ENCODE assay signal across 1 cellular context in the genomic region with DNA sequence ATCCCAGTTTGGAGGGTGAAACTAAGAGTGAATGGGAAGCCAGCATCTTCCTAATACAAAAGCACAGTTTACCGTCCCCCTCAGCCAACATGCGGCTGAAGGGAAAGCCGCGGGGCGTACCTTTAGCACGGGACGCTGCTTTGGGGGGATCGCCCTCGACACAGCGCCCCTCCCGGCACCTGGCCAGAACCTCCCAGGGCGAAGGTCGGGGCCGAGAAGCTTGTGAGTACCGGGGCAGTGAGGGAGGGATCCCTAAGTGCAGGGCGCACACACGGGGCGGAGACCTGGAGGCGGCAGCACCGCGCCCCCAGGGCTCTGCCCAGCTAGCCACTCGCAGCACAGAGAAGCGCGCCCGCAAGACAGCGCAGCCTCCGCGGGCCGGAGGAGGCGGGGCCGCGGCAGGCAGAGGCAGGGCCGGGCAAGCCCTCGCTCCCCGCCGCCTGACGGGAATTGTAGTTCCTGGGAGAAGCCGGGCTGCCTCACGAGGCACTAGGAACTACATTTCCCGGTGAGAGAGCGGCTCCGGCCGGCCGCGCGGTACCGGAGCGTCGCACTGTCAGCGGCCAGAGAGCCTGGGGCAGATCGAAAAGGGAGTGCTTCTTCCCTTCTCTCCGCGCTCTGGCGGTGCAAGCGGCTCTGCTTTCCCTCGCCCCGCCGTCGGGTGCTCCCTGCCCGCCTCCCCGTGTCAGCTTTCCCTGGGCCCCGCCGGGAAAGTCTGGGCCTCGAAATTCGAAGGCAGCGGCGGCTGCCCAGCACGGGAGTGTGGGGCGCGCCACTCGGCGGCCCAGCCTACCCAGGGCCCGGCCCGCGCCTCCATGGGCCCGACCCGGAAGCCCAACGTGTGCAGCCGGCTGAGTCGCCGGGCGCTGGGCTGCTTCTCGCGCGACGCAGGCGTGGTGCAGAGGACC.
TF ChIP-seq lines count a peak whose summit lies in the region.

A gene with protein sequence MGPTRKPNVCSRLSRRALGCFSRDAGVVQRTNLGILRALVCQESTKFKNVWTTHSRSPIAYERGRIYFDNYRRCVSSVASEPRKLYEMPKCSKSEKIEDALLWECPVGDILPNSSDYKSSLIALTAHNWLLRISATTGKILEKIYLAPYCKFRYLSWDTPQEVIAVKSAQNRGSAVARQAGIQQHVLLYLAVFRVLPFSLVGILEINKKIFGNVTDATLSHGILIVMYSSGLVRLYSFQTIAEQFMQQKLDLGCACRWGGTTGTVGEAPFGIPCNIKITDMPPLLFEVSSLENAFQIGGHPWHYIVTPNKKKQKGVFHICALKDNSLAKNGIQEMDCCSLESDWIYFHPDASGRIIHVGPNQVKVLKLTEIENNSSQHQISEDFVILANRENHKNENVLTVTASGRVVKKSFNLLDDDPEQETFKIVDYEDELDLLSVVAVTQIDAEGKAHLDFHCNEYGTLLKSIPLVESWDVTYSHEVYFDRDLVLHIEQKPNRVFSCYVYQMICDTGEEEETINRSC (plus strand): TSS at position 464 of the 908 bp plus-strand sequence. CDS start 352 bp downstream, at position 816.
A gene with protein sequence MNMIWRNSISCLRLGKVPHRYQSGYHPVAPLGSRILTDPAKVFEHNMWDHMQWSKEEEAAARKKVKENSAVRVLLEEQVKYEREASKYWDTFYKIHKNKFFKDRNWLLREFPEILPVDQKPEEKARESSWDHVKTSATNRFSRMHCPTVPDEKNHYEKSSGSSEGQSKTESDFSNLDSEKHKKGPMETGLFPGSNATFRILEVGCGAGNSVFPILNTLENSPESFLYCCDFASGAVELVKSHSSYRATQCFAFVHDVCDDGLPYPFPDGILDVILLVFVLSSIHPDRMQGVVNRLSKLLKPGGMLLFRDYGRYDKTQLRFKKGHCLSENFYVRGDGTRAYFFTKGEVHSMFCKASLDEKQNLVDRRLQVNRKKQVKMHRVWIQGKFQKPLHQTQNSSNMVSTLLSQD (minus strand): TSS at position 228 of the 908 bp plus-strand sequence. CDS start 41,805 bp downstream, outside the sequence.

TF ChIP-seq in WTC11, 78 proteins besides CTCF, POLR2A, EP300 and RAD21 (continued from another document and continues in another):
- TF ChIP-seq, protein P1, sequence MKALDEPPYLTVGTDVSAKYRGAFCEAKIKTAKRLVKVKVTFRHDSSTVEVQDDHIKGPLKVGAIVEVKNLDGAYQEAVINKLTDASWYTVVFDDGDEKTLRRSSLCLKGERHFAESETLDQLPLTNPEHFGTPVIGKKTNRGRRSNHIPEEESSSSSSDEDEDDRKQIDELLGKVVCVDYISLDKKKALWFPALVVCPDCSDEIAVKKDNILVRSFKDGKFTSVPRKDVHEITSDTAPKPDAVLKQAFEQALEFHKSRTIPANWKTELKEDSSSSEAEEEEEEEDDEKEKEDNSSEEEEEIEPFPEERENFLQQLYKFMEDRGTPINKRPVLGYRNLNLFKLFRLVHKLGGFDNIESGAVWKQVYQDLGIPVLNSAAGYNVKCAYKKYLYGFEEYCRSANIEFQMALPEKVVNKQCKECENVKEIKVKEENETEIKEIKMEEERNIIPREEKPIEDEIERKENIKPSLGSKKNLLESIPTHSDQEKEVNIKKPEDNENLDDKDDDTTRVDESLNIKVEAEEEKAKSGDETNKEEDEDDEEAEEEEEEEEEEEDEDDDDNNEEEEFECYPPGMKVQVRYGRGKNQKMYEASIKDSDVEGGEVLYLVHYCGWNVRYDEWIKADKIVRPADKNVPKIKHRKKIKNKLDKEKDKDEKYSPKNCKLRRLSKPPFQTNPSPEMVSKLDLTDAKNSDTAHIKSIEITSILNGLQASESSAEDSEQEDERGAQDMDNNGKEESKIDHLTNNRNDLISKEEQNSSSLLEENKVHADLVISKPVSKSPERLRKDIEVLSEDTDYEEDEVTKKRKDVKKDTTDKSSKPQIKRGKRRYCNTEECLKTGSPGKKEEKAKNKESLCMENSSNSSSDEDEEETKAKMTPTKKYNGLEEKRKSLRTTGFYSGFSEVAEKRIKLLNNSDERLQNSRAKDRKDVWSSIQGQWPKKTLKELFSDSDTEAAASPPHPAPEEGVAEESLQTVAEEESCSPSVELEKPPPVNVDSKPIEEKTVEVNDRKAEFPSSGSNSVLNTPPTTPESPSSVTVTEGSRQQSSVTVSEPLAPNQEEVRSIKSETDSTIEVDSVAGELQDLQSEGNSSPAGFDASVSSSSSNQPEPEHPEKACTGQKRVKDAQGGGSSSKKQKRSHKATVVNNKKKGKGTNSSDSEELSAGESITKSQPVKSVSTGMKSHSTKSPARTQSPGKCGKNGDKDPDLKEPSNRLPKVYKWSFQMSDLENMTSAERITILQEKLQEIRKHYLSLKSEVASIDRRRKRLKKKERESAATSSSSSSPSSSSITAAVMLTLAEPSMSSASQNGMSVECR (CRISPR knock-in tag; IDR thresholded peaks at IDR 0.05; ENCODE audit: borderline replicate concordance) = peak; percentile 80
- TF ChIP-seq, protein P2, sequence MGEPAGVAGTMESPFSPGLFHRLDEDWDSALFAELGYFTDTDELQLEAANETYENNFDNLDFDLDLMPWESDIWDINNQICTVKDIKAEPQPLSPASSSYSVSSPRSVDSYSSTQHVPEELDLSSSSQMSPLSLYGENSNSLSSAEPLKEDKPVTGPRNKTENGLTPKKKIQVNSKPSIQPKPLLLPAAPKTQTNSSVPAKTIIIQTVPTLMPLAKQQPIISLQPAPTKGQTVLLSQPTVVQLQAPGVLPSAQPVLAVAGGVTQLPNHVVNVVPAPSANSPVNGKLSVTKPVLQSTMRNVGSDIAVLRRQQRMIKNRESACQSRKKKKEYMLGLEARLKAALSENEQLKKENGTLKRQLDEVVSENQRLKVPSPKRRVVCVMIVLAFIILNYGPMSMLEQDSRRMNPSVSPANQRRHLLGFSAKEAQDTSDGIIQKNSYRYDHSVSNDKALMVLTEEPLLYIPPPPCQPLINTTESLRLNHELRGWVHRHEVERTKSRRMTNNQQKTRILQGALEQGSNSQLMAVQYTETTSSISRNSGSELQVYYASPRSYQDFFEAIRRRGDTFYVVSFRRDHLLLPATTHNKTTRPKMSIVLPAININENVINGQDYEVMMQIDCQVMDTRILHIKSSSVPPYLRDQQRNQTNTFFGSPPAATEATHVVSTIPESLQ (CRISPR knock-in tag; IDR thresholded peaks at IDR 0.05) = no peak
- TF ChIP-seq, protein P3, sequence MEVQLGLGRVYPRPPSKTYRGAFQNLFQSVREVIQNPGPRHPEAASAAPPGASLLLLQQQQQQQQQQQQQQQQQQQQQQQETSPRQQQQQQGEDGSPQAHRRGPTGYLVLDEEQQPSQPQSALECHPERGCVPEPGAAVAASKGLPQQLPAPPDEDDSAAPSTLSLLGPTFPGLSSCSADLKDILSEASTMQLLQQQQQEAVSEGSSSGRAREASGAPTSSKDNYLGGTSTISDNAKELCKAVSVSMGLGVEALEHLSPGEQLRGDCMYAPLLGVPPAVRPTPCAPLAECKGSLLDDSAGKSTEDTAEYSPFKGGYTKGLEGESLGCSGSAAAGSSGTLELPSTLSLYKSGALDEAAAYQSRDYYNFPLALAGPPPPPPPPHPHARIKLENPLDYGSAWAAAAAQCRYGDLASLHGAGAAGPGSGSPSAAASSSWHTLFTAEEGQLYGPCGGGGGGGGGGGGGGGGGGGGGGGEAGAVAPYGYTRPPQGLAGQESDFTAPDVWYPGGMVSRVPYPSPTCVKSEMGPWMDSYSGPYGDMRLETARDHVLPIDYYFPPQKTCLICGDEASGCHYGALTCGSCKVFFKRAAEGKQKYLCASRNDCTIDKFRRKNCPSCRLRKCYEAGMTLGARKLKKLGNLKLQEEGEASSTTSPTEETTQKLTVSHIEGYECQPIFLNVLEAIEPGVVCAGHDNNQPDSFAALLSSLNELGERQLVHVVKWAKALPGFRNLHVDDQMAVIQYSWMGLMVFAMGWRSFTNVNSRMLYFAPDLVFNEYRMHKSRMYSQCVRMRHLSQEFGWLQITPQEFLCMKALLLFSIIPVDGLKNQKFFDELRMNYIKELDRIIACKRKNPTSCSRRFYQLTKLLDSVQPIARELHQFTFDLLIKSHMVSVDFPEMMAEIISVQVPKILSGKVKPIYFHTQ (CRISPR knock-in tag; IDR thresholded peaks at IDR 0.05) = no peak
- TF ChIP-seq SOX15 (CRISPR knock-in tag; IDR thresholded peaks at IDR 0.05) = no peak
- TF ChIP-seq, protein P4, sequence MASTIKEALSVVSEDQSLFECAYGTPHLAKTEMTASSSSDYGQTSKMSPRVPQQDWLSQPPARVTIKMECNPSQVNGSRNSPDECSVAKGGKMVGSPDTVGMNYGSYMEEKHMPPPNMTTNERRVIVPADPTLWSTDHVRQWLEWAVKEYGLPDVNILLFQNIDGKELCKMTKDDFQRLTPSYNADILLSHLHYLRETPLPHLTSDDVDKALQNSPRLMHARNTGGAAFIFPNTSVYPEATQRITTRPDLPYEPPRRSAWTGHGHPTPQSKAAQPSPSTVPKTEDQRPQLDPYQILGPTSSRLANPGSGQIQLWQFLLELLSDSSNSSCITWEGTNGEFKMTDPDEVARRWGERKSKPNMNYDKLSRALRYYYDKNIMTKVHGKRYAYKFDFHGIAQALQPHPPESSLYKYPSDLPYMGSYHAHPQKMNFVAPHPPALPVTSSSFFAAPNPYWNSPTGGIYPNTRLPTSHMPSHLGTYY (CRISPR knock-in tag; IDR thresholded peaks at IDR 0.05) = no peak
- TF ChIP-seq RORB (CRISPR knock-in tag; IDR thresholded peaks at IDR 0.05) = no peak
- no peak for TF ChIP-seq SMAD4 (CRISPR knock-in tag; IDR thresholded peaks at IDR 0.05)
- TF ChIP-seq FOXK1 (CRISPR knock-in tag; IDR thresholded peaks at IDR 0.05) = peak; percentile 58; the same call in 1 of the 2 replicates
- TF ChIP-seq PRRX2 (CRISPR knock-in tag; IDR thresholded peaks at IDR 0.05) = peak; percentile 63; the same call in 1 of the 2 replicates
- TF ChIP-seq, protein P5, sequence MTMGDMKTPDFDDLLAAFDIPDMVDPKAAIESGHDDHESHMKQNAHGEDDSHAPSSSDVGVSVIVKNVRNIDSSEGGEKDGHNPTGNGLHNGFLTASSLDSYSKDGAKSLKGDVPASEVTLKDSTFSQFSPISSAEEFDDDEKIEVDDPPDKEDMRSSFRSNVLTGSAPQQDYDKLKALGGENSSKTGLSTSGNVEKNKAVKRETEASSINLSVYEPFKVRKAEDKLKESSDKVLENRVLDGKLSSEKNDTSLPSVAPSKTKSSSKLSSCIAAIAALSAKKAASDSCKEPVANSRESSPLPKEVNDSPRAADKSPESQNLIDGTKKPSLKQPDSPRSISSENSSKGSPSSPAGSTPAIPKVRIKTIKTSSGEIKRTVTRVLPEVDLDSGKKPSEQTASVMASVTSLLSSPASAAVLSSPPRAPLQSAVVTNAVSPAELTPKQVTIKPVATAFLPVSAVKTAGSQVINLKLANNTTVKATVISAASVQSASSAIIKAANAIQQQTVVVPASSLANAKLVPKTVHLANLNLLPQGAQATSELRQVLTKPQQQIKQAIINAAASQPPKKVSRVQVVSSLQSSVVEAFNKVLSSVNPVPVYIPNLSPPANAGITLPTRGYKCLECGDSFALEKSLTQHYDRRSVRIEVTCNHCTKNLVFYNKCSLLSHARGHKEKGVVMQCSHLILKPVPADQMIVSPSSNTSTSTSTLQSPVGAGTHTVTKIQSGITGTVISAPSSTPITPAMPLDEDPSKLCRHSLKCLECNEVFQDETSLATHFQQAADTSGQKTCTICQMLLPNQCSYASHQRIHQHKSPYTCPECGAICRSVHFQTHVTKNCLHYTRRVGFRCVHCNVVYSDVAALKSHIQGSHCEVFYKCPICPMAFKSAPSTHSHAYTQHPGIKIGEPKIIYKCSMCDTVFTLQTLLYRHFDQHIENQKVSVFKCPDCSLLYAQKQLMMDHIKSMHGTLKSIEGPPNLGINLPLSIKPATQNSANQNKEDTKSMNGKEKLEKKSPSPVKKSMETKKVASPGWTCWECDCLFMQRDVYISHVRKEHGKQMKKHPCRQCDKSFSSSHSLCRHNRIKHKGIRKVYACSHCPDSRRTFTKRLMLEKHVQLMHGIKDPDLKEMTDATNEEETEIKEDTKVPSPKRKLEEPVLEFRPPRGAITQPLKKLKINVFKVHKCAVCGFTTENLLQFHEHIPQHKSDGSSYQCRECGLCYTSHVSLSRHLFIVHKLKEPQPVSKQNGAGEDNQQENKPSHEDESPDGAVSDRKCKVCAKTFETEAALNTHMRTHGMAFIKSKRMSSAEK (CRISPR knock-in tag; IDR thresholded peaks at IDR 0.05; ENCODE audit: borderline replicate concordance) = no peak
- peak; percentile 78; the same call in 1 of the 2 replicates for TF ChIP-seq GABPB1 (CRISPR knock-in tag; IDR thresholded peaks at IDR 0.05)
- TF ChIP-seq JAZF1 (CRISPR knock-in tag; IDR thresholded peaks at IDR 0.05) = no peak
- TF ChIP-seq, protein P6, sequence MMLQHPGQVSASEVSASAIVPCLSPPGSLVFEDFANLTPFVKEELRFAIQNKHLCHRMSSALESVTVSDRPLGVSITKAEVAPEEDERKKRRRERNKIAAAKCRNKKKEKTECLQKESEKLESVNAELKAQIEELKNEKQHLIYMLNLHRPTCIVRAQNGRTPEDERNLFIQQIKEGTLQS (CRISPR knock-in tag; conservative IDR thresholded peaks at IDR 0.05) = no peak
- TF ChIP-seq, protein P7, sequence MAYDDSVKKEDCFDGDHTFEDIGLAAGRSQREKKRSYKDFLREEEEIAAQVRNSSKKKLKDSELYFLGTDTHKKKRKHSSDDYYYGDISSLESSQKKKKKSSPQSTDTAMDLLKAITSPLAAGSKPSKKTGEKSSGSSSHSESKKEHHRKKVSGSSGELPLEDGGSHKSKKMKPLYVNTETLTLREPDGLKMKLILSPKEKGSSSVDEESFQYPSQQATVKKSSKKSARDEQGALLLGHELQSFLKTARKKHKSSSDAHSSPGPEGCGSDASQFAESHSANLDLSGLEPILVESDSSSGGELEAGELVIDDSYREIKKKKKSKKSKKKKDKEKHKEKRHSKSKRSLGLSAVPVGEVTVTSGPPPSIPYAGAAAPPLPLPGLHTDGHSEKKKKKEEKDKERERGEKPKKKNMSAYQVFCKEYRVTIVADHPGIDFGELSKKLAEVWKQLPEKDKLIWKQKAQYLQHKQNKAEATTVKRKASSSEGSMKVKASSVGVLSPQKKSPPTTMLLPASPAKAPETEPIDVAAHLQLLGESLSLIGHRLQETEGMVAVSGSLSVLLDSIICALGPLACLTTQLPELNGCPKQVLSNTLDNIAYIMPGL (CRISPR knock-in tag; IDR thresholded peaks at IDR 0.05) = peak; percentile 96
- TF ChIP-seq, protein P8, sequence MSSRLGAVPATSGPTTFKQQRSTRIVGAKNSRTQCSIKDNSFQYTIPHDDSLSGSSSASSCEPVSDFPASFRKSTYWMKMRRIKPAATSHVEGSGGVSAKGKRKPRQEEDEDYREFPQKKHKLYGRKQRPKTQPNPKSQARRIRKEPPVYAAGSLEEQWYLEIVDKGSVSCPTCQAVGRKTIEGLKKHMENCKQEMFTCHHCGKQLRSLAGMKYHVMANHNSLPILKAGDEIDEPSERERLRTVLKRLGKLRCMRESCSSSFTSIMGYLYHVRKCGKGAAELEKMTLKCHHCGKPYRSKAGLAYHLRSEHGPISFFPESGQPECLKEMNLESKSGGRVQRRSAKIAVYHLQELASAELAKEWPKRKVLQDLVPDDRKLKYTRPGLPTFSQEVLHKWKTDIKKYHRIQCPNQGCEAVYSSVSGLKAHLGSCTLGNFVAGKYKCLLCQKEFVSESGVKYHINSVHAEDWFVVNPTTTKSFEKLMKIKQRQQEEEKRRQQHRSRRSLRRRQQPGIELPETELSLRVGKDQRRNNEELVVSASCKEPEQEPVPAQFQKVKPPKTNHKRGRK (CRISPR knock-in tag; IDR thresholded peaks at IDR 0.05; ENCODE audit: borderline replicate concordance) = no peak
- no peak for TF ChIP-seq ELF4 (CRISPR knock-in tag; IDR thresholded peaks at IDR 0.05; ENCODE audit: low read depth)
- TF ChIP-seq, protein P9, sequence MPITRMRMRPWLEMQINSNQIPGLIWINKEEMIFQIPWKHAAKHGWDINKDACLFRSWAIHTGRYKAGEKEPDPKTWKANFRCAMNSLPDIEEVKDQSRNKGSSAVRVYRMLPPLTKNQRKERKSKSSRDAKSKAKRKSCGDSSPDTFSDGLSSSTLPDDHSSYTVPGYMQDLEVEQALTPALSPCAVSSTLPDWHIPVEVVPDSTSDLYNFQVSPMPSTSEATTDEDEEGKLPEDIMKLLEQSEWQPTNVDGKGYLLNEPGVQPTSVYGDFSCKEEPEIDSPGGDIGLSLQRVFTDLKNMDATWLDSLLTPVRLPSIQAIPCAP (CRISPR knock-in tag; IDR thresholded peaks at IDR 0.05) = no peak; the same call in 1 of the 2 replicates
